In genomic region chr2:180360283-180360618, GRCh38 we compare ENCODE assay signal across 11 cellular contexts.
DNase-seq lines count a peak whose midpoint lies in the region; ATAC-seq and TF ChIP-seq lines count a peak whose summit lies in the region.
"Had no signal": no experiment of that assay in that cellular context is flagged by ENCODE, and none has a peak within 500 bp of the region (broad histone marks: within the 10 kb centered on the region; RNA-seq: fewer than 3 reads in every experiment).

No MANE protein-coding gene starts in this region.

- TF ChIP-seq CTCF in WTC11 (IDR thresholded peaks at IDR 0.05) = no peak

- H3K9me3 Mint-ChIP-seq in WTC11 = peaks cover 4% of the 10 kb centered on the region; the same call in 1 of the 2 replicates
- H3K9me3 Mint-ChIP-seq: activated naive CD4-positive, alpha-beta T cell treated with anti-CD3 and anti-CD28 coated beads, Interleukin-2, amount 10 ng/mL, durations not matched to agents 7 days and 5 days had no signal

- no peak overlapping the region for H3K4me3 Mint-ChIP-seq in WTC11
- H3K4me3 Mint-ChIP-seq: activated naive CD4-positive, alpha-beta T cell treated with anti-CD3 and anti-CD28 coated beads, Interleukin-2, amount 10 ng/mL, durations not matched to agents 7 days and 5 days had no signal

- ATAC-seq in GM18511 (IDR thresholded peaks at IDR 0.05; ENCODE audit: unreplicated experiment) (peak; percentile 54), GM21381 (IDR thresholded peaks at IDR 0.05; ENCODE audit: unreplicated experiment) (peak; percentile 47), HG02981 (IDR thresholded peaks at IDR 0.05; ENCODE audit: unreplicated experiment) (peak; percentile 41), WTC11 (no peak)

- H3K36me3 Mint-ChIP-seq in WTC11 = no peaks in the 10 kb centered on the region
- H3K36me3 Mint-ChIP-seq: activated naive CD4-positive, alpha-beta T cell treated with anti-CD3 and anti-CD28 coated beads, Interleukin-2, amount 10 ng/mL, durations not matched to agents 7 days and 5 days had no signal

- H3K4me1 Mint-ChIP-seq in WTC11 = no peaks in the 10 kb centered on the region
- H3K4me1 Mint-ChIP-seq: activated naive CD4-positive, alpha-beta T cell treated with anti-CD3 and anti-CD28 coated beads, Interleukin-2, amount 10 ng/mL, durations not matched to agents 7 days and 5 days had no signal

- CTCF ChIA-PET in WTC11 (lab: Charles Lee) = no interaction called here

- no peak for DNase-seq in WTC11 (ENCODE audit: low spot score)
- no peak for DNase-seq in activated CD4-positive, alpha-beta T cell treated with anti-CD3 and anti-CD28 coated beads, Interleukin-2, amount 50 U/mL, for 1 hour
- DNase-seq in activated T-cell treated with anti-CD3 and anti-CD28 coated beads, Interleukin-2, amount 50 U/mL, for 1 hour = no peak
- DNase-seq in stimulated activated CD4-positive, alpha-beta T cell treated with anti-CD3 and anti-CD28 coated beads, Interleukin-4, amount 100 ng/mL, for 1 hour = no peak
- no peak for DNase-seq in DMS79 (lab: John Stamatoyannopoulos, UW)
- DNase-seq: activated CD4-positive, alpha-beta T cell treated with anti-CD3 and anti-CD28 coated beads for 4 hours; activated naive CD4-positive, alpha-beta T cell treated with anti-CD3 and anti-CD28 coated beads, Interleukin-2, amount 10 ng/mL, durations not matched to agents 7 days and 5 days; NCI-H446 had no signal

- peak overlapping the region; percentile 26; the same call in 1 of the 2 replicates for H3K27ac Mint-ChIP-seq in WTC11
- H3K27ac Mint-ChIP-seq: activated naive CD4-positive, alpha-beta T cell treated with anti-CD3 and anti-CD28 coated beads, Interleukin-2, amount 10 ng/mL, durations not matched to agents 7 days and 5 days had no signal

- POLR2A ChIA-PET in WTC11 (lab: Charles Lee) = no interaction called here

- H3K27me3 Mint-ChIP-seq in WTC11 (ENCODE audit: low read depth) = no peaks in the 10 kb centered on the region
- H3K27me3 Mint-ChIP-seq: activated naive CD4-positive, alpha-beta T cell treated with anti-CD3 and anti-CD28 coated beads, Interleukin-2, amount 10 ng/mL, durations not matched to agents 7 days and 5 days had no signal

TF ChIP-seq in WTC11, 78 proteins besides CTCF, POLR2A, EP300 and RAD21:
- TF ChIP-seq GABPB1 (CRISPR knock-in tag; IDR thresholded peaks at IDR 0.05) = no peak
- TF ChIP-seq ETV6 (CRISPR knock-in tag; IDR thresholded peaks at IDR 0.05) = no peak
TF ChIP-seq in WTC11: peak in this region for 0.
